23 cellular contexts compared by ENCODE assay signal in genomic region chr7:3650844-3651243, GRCh38.
"Had no signal": no experiment of that assay in that cellular context is flagged by ENCODE, and none has a peak within 500 bp of the region (broad histone marks: within the 10 kb centered on the region; RNA-seq: fewer than 3 reads in every experiment).

No MANE protein-coding gene starts in this region.

- H3K27ac ChIP-seq: adrenal gland, foreskin keratinocyte, left lung, neural progenitor cell, right atrium auricular region, tibial nerve, uterus, WERI-Rb-1 had no signal

- H3K27me3 ChIP-seq: adrenal gland, foreskin keratinocyte, left lung, neural progenitor cell, right atrium auricular region, tibial nerve, uterus had no signal

- H3K9ac ChIP-seq: neural progenitor cell had no signal

- H2AFZ ChIP-seq: neural progenitor cell had no signal

- H3K4me1 Mint-ChIP-seq: activated T-helper 17 cell treated with anti-CD3 and anti-CD28 coated beads, Interleukin-2, amount 50 U/mL, for 72 hours; neural progenitor cell; T-cell had no signal

- H3K36me3 Mint-ChIP-seq: activated naive CD8-positive, alpha-beta T cell; naive thymus-derived CD8-positive, alpha-beta T cell; T-cell had no signal

- ATAC-seq: activated T-helper 17 cell treated with anti-CD3 and anti-CD28 coated beads, Interleukin-2, amount 50 U/mL, for 72 hours; foreskin keratinocyte; naive thymus-derived CD8-positive, alpha-beta T cell; stimulated activated naive CD8-positive, alpha-beta T cell treated with anti-CD3 and anti-CD28 coated beads, Interleukin-15, amount 100 ng/mL, for 72 hours; T-cell had no signal

- H3K9me3 ChIP-seq: adrenal gland, left lung, right atrium auricular region, tibial nerve, uterus had no signal

- DNase-seq: activated CD4-positive, alpha-beta T cell treated with anti-CD3 and anti-CD28 coated beads for 1 hour; activated naive CD4-positive, alpha-beta T cell; activated T-cell treated with anti-CD3 and anti-CD28 coated beads, Interleukin-2, amount 50 U/mL, for 24 hours; adrenal gland; erythroblast; left lung; naive thymus-derived CD8-positive, alpha-beta T cell; stimulated activated CD4-positive, alpha-beta T cell treated with anti-CD3 and anti-CD28 coated beads, Interleukin-12 subunit alpha, Interleukin-12 subunit beta, amount 100 ng/mL, for 4 hours; stimulated activated CD4-positive, alpha-beta T cell treated with anti-CD3 and anti-CD28 coated beads, Interleukin-1b, Interleukin-23, amount 100 ng/mL, for 48 hours; stimulated activated naive CD8-positive, alpha-beta T cell treated with anti-CD3 and anti-CD28 coated beads, Interleukin-15, amount 100 ng/mL, for 72 hours; T-cell; uterus; WERI-Rb-1 had no signal

- H3K36me3 ChIP-seq: adrenal gland, left lung, neural progenitor cell, right atrium auricular region, tibial nerve, uterus, WERI-Rb-1 had no signal

- H3K9me3 Mint-ChIP-seq: activated T-cell treated with anti-CD3 and anti-CD28 coated beads, Interleukin-2, amount 50 U/mL, for 24 hours; activated T-helper 17 cell treated with anti-CD3 and anti-CD28 coated beads, Interleukin-2, amount 50 U/mL, for 72 hours; mesothelial cell of epicardium; naive thymus-derived CD8-positive, alpha-beta T cell; neural progenitor cell; stimulated activated naive CD8-positive, alpha-beta T cell treated with anti-CD3 and anti-CD28 coated beads, Interleukin-15, amount 100 ng/mL, for 72 hours; T-cell; T-helper 2 cell treated with Interferon-gamma antibody and Interleukin-4, amounts not matched to agents 5 μg/mL and 100 μg/mL, for 36 hours had no signal

- H3K4me2 ChIP-seq: neural progenitor cell had no signal

- H3K27ac Mint-ChIP-seq: activated naive CD8-positive, alpha-beta T cell; activated T-cell treated with anti-CD3 and anti-CD28 coated beads, Interleukin-2, amount 50 U/mL, for 24 hours; activated T-helper 17 cell treated with anti-CD3 and anti-CD28 coated beads, Interleukin-2, amount 50 U/mL, for 72 hours; mesothelial cell of epicardium; naive thymus-derived CD8-positive, alpha-beta T cell; neural progenitor cell; progenitor cell of endocrine pancreas; stimulated activated naive CD8-positive, alpha-beta T cell treated with anti-CD3 and anti-CD28 coated beads, Interleukin-15, amount 100 ng/mL, for 72 hours; T-cell; T-helper 2 cell treated with Interferon-gamma antibody and Interleukin-4, amounts not matched to agents 5 μg/mL and 100 μg/mL, for 36 hours had no signal

- H3K27me3 Mint-ChIP-seq: activated naive CD8-positive, alpha-beta T cell; progenitor cell of endocrine pancreas; stimulated activated naive CD8-positive, alpha-beta T cell treated with anti-CD3 and anti-CD28 coated beads, Interleukin-15, amount 100 ng/mL, for 72 hours had no signal

- H3K4me1 ChIP-seq: adrenal gland, foreskin keratinocyte, left lung, neural progenitor cell, right atrium auricular region, tibial nerve, uterus had no signal

- H3K4me3 ChIP-seq: adrenal gland, left lung, lung, neural progenitor cell, right atrium auricular region, tibial nerve, uterus had no signal

- H3K4me3 Mint-ChIP-seq: activated naive CD8-positive, alpha-beta T cell; activated T-cell treated with anti-CD3 and anti-CD28 coated beads, Interleukin-2, amount 50 U/mL, for 24 hours; activated T-helper 17 cell treated with anti-CD3 and anti-CD28 coated beads, Interleukin-2, amount 50 U/mL, for 72 hours; mesothelial cell of epicardium; naive thymus-derived CD8-positive, alpha-beta T cell; neural progenitor cell; stimulated activated naive CD8-positive, alpha-beta T cell treated with anti-CD3 and anti-CD28 coated beads, Interleukin-15, amount 100 ng/mL, for 72 hours; T-cell; T-helper 2 cell treated with Interferon-gamma antibody and Interleukin-4, amounts not matched to agents 5 μg/mL and 100 μg/mL, for 36 hours had no signal
